ENCODE assay signal across 9 cellular contexts in the genomic region with DNA sequence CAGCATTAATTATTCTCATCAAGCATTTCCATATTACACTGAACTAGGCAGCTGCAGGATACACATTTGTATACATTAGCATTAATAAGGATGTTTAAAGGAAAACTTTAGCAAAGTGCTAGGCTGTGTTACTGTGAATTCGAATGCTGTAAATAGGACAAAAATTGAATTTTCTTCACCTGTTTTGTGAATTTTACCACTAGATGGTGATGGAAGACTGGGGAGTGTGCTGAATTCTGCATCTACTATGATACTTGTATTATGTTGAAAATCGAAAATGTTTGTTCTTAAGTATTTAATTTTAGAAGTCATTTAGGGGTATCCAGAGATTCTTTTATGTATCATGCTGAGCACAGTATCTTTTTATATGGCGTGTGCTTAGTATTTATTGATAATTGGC. TPM values are rescaled to one million over a fixed set of nuclear protein-coding genes. Genes with fewer than 3 reads are reported as not detected.
A peak's percentile ranks its signal among the peaks of the same experiment; 100 is the strongest.
DNase-seq lines count a peak whose midpoint lies in the region; ATAC-seq, FAIRE-seq and TF ChIP-seq lines count a peak whose summit lies in the region.
"Had no signal": no experiment of that assay in that cellular context is flagged by ENCODE, and none has a peak within 500 bp of the region (broad histone marks: within the 10 kb centered on the region; RNA-seq: fewer than 3 reads in every experiment).

No MANE protein-coding gene starts in this region.

- H3K4me1 Mint-ChIP-seq in nephron progenitor cell, result peaks cover 13% of the 10 kb centered on the region
- H3K4me1 Mint-ChIP-seq: activated B cell treated with CpG ODN at 0.5 μM for 24 hours had no signal

- TF ChIP-seq CTCF in A673 (conservative IDR thresholded peaks at IDR 0.05; ENCODE audit: low read depth, low read length) (peak; percentile 69), nephron progenitor cell (IDR thresholded peaks at IDR 0.05) (no peak)

- intact Hi-C loops in A673 (cut with micrococcal nuclease; ENCODE audit: unreplicated experiment), result loop anchor here (1.0 to 2.0 kb wide), 2 partner anchors 549 to 626 kb away; no protein-coding TSS in a partner anchor

- no peak for ATAC-seq in HG02571 (IDR thresholded peaks at IDR 0.05; ENCODE audit: unreplicated experiment)

- no peaks in the 10 kb centered on the region for H3K27me3 ChIP-seq in A673 (replicated peaks; ENCODE audit: insufficient read depth, low read depth, low read length, poor library complexity)

- CTCF ChIA-PET in A673 (lab: Charles Lee), result no interaction called here

- no peak for TF ChIP-seq POLR2A in GM12891 (IDR thresholded peaks at IDR 0.05; ENCODE audit: low read depth, low read length)

- H3K4me3 ChIP-seq in A673 (ENCODE audit: low read depth, low read length, poor library complexity, severe bottlenecking), result no peak overlapping the region

- H3K4me1 ChIP-seq in A673 (ENCODE audit: insufficient read depth, low read length, poor library complexity, severe bottlenecking), result no peaks in the 10 kb centered on the region

- H3K4me3 Mint-ChIP-seq in nephron progenitor cell, result no peak overlapping the region
- H3K4me3 Mint-ChIP-seq: activated B cell treated with CpG ODN at 0.5 μM for 24 hours had no signal

- no peak for FAIRE-seq in GM12891 (lab: Jason Lieb, UNC)

- H3K9me3 Mint-ChIP-seq in nephron progenitor cell, result no peaks in the 10 kb centered on the region
- H3K9me3 Mint-ChIP-seq: activated B cell treated with CpG ODN at 0.5 μM for 24 hours had no signal

- POLR2A ChIA-PET in A673 (lab: Charles Lee; ENCODE audit: low non-redundant PET), result no interaction called here

- H3K27ac ChIP-seq in A673 (ENCODE audit: low read depth, low read length, poor library complexity, severe bottlenecking), result no peak overlapping the region

- H3K36me3 ChIP-seq in A673 (ENCODE audit: insufficient read depth, low read length, poor library complexity, severe bottlenecking), result no peaks in the 10 kb centered on the region

- H3K9me3 ChIP-seq in A673 (ENCODE audit: low read depth, low read length, poor library complexity, severe bottlenecking), result no peaks in the 10 kb centered on the region

- H3K27me3 Mint-ChIP-seq in nephron progenitor cell (ENCODE audit: low read depth, poor library complexity), result no peaks in the 10 kb centered on the region
- H3K27me3 Mint-ChIP-seq: activated B cell treated with CpG ODN at 0.5 μM for 24 hours had no signal

- peak; percentile 69 for DNase-seq in A673 (ENCODE audit: low spot score)
- peak; percentile 30 for DNase-seq in H4 (ENCODE audit: low spot score)
- peak; percentile 40 for DNase-seq in RPMI7951 (ENCODE audit: low read depth)
- peak; percentile 15 for DNase-seq in germinal center (ENCODE audit: low spot score)
- no peak for DNase-seq in nephron progenitor cell
- no peak for DNase-seq in NCI-H2107 (lab: John Stamatoyannopoulos, UW)
- no peak for DNase-seq in GM12891 (ENCODE audit: insufficient read length, low spot score)
- DNase-seq: activated B cell treated with CpG ODN at 0.5 μM for 24 hours had no signal

- H3K27ac Mint-ChIP-seq in nephron progenitor cell, result no peak overlapping the region
- H3K27ac Mint-ChIP-seq: activated B cell treated with CpG ODN at 0.5 μM for 24 hours had no signal

- no peaks in the 10 kb centered on the region for H3K36me3 Mint-ChIP-seq in nephron progenitor cell (ENCODE audit: low read depth)

- no TSS peak for BruUV-seq in A673 (replicated peaks; lab: Mats Ljungman, UMichigan)

TF ChIP-seq in GM12891, 5 proteins besides CTCF, POLR2A, EP300 and RAD21:
- TF ChIP-seq SPI1 (IDR thresholded peaks at IDR 0.05; ENCODE audit: low read depth, low read length), result no peak
- TF ChIP-seq PAX5 (IDR thresholded peaks at IDR 0.05; ENCODE audit: insufficient read depth, low read length, severe bottlenecking), result no peak
- TF ChIP-seq TAF1 (IDR thresholded peaks at IDR 0.05; ENCODE audit: low read depth, low read length), result no peak
- TF ChIP-seq POU2F2 (IDR thresholded peaks at IDR 0.05; ENCODE audit: low read depth, low read length), result no peak
TF ChIP-seq in GM12891: peak in this region for 0.

RNA-seq across cellular contexts. Expression of a gene that starts 12.3 kb away (rescaled TPM):
- not detected in 2 replicates for total RNA-seq in A673 (2021)
- not detected in 2 replicates for total RNA-seq in H4 (2014; rRNA removed; shearing (Covaris generic))
- not detected in 2 replicates for total RNA-seq in RPMI7951 (2014; rRNA removed; shearing (Covaris generic))
- 0.06 TPM for polyA plus RNA-seq in GM12891 (2012; ENCODE audit: low read depth, missing spikeins)

RNA-seq across cellular contexts. Expression of a gene that starts 25.9 kb away (rescaled TPM):
- total RNA-seq in A673 (2021), result not detected in 2 replicates
- total RNA-seq in H4 (2014; rRNA removed; shearing (Covaris generic)), result 0.23 TPM in 1 of 2 replicates, not detected in the other
- not detected in 2 replicates for total RNA-seq in RPMI7951 (2014; rRNA removed; shearing (Covaris generic))
- 0.10 TPM for polyA plus RNA-seq in GM12891 (2012; ENCODE audit: low read depth, missing spikeins)
- total RNA-seq: activated B cell treated with CpG ODN at 0.5 μM for 24 hours had no signal

RNA-seq across cellular contexts. Expression of a gene that starts 38.7 kb away (rescaled TPM):
- total RNA-seq in A673 (2021), result not detected in 2 replicates
- total RNA-seq in H4 (2014; rRNA removed; shearing (Covaris generic)), result not detected in 2 replicates
- not detected in 2 replicates for total RNA-seq in RPMI7951 (2014; rRNA removed; shearing (Covaris generic))
- not detected for polyA plus RNA-seq in GM12891 (2012; ENCODE audit: low read depth, missing spikeins)

Comparison
In these comparisons a context has a peak if more than half of its experiments do, and no peak if none do; other contexts are left out.
1. DNase-seq: peak in A673 (single experiment), H4 (single experiment), RPMI7951 (single experiment) and germinal center (single experiment); none in nephron progenitor cell (single experiment), NCI-H2107 (single experiment) and GM12891 (single experiment).